Comparison of ENCODE assay signal across 35 cellular contexts in genomic region chr4:18559492-18559891, GRCh38.
"Had no signal": no experiment of that assay in that cellular context is flagged by ENCODE, and none has a peak within 500 bp of the region (broad histone marks: within the 10 kb centered on the region; RNA-seq: fewer than 3 reads in every experiment).

No MANE protein-coding gene starts in this region.

- DNase-seq: MG63, MM.1S, MV-4-11, NCI-H1048, NCI-H1092, NCI-H1092 treated with DMSO at 0.1 percent for 48 hours, NCI-H1105, NCI-H1105 treated with DMSO at 0.1 percent for 48 hours, NCI-H1417, NCI-H1417 treated with DMSO at 0.1 percent for 48 hours, NCI-H1436, NCI-H1436 treated with DMSO at 0.1 percent for 48 hours, NCI-H146, NCI-H1694, NCI-H1694 treated with DMSO at 0.1 percent for 48 hours, NCI-H187, NCI-H187 treated with DMSO at 0.1 percent for 48 hours, NCI-H1930, NCI-H2029, NCI-H2029 treated with DMSO at 0.1 percent for 48 hours, NCI-H2081, NCI-H2081 treated with DMSO at 0.1 percent for 48 hours, NCI-H2107, NCI-H2171, NCI-H2171 treated with DMSO at 0.1 percent for 48 hours, NCI-H2227 treated with DMSO at 0.1 percent for 48 hours, NCI-H226, NCI-H345, NCI-H446, NCI-H446 treated with DMSO at 0.1 percent for 48 hours, NCI-H510A, NCI-H510A treated with DMSO at 0.1 percent for 48 hours, NCI-H524, NCI-H524 treated with DMSO at 0.1 percent for 48 hours, NCI-H526 had no signal

- H3K27me3 ChIP-seq: MG63 had no signal

- H3K36me3 ChIP-seq: MG63 had no signal

- H3K9me3 ChIP-seq: MG63 had no signal

- H3K4me3 ChIP-seq: MG63 had no signal
